In genomic region chr5:111697881-111698757, GRCh38 we compare ENCODE assay signal across 11 cellular contexts. TPM values are rescaled to one million over a fixed set of nuclear protein-coding genes. Genes with fewer than 3 reads are reported as not detected.
DNase-seq lines count a peak whose midpoint lies in the region; ATAC-seq and TF ChIP-seq lines count a peak whose summit lies in the region.
"Had no signal": no experiment of that assay in that cellular context is flagged by ENCODE, and none has a peak within 500 bp of the region (broad histone marks: within the 10 kb centered on the region; RNA-seq: fewer than 3 reads in every experiment).

No MANE protein-coding gene starts in this region.

- no peak overlapping the region for H3K4me3 ChIP-seq in heart left ventricle
- no peak overlapping the region for H3K4me3 ChIP-seq in adipocyte (ENCODE audit: low read length)
- H3K4me3 ChIP-seq in aorta (ENCODE audit: low read length in 2 of 2) = no peak overlapping the region
- H3K4me3 ChIP-seq: coronary artery had no signal

- H3K27ac ChIP-seq in heart left ventricle (no peak overlapping the region), aorta (ENCODE audit: low read depth in 1 of 2, low read length in 2 of 2) (no peak overlapping the region)
- H3K27ac ChIP-seq: coronary artery, HL-60 had no signal

- no peaks in the 10 kb centered on the region for H3K36me3 ChIP-seq in heart left ventricle
- no peaks in the 10 kb centered on the region for H3K36me3 ChIP-seq in adipocyte (ENCODE audit: control insufficient read depth, insufficient read depth, low read length, severe bottlenecking)
- no peaks in the 10 kb centered on the region for H3K36me3 ChIP-seq in aorta (ENCODE audit: control insufficient read depth in 1 of 2, insufficient read depth in 2 of 2, low read length in 1 of 2)

- H3K4me1 ChIP-seq in heart left ventricle (peaks cover 0 to 12% (median 6%) of the 10 kb centered on the region in 12 donors), adipocyte (ENCODE audit: control insufficient read depth, insufficient read depth, low read length) (peaks cover 51% of the 10 kb centered on the region), aorta (ENCODE audit: control insufficient read depth in 1 of 2, insufficient read depth in 2 of 2, low read length in 2 of 2) (peaks cover 0 to 3% of the 10 kb centered on the region in 2 donors)

- intact Hi-C loops in left cardiac atrium (cut with DNase I) (no loop called here), heart left ventricle (cut with DNase I) (no loop called here), aorta (cut with DNase I) (no loop called here)

- H3K27me3 ChIP-seq in heart left ventricle = no peaks in the 10 kb centered on the region
- no peaks in the 10 kb centered on the region for H3K27me3 ChIP-seq in adipocyte (replicated peaks; ENCODE audit: control insufficient read depth, insufficient read depth, low read length)
- H3K27me3 ChIP-seq in aorta (ENCODE audit: control insufficient read depth in 1 of 2, insufficient read depth in 2 of 2, low read length in 1 of 2) = no peaks in the 10 kb centered on the region

- H3K9ac ChIP-seq in adipocyte (ENCODE audit: low read length) = no peak overlapping the region

- H3K9me3 ChIP-seq in heart left ventricle (no peaks in the 10 kb centered on the region), adipocyte (ENCODE audit: control insufficient read depth, low read length) (no peaks in the 10 kb centered on the region), aorta (ENCODE audit: control insufficient read depth, low read length) (no peaks in the 10 kb centered on the region)

- ATAC-seq in left cardiac atrium (peak; percentile 38 to 43), heart left ventricle (no peak), aorta (ENCODE audit: low FRiP score) (peak; percentile 62)

- no peak for DNase-seq in left cardiac atrium
- no peak for DNase-seq in heart left ventricle
- peak; percentile 64 for DNase-seq in adipocyte (ENCODE audit: low read depth)
- peak; percentile 60 for DNase-seq in iPS-NIHi7 (ENCODE audit: extremely low spot score)
- no peak for DNase-seq in aorta
- no peak for DNase-seq in mesenteric fat pad (ENCODE audit: low spot score)
- no peak for DNase-seq in T-helper 1 cell
- DNase-seq in GDM1 (lab: John Stamatoyannopoulos, UW) = no peak
- DNase-seq: NCI-H1930 had no signal

- 69 to 82% (median 77%) methylated on average over 6 of the region's 6 CpGs for WGBS in heart left ventricle, 4 donors
- WGBS in aorta, 2 donors = 9 to 20% methylated on average over 6 of the region's 6 CpGs

- peak in 1 of 12 donors; percentile 26 for TF ChIP-seq CTCF in heart left ventricle (IDR thresholded peaks at IDR 0.05)

- no peak for TF ChIP-seq POLR2A in heart left ventricle (IDR thresholded peaks at IDR 0.05)

RNA-seq across cellular contexts. Expression of gene NREP, which starts 58.9 kb away (rescaled TPM):
- total RNA-seq in left cardiac atrium = 10 to 100 TPM; 12.8 to 22.5 TPM
- total RNA-seq in heart left ventricle = 10 to 100 TPM in 8 of 9 donors, 1 to 10 TPM in 1; 8.1 to 71.8 (median 43.3) TPM
- 10 to 100 TPM; 20.0 to 25.8 TPM for polyA plus RNA-seq in heart left ventricle
- 10 to 100 TPM; 26.1 to 33.7 TPM for total RNA-seq in aorta
- polyA plus RNA-seq in aorta = 10 to 100 TPM in 1 of 2 donors, 1 to 10 TPM in 1; 8.3 to 18.3 TPM
- total RNA-seq in mesenteric fat pad = 6.8 TPM

Comparison
In these comparisons a context has a peak if more than half of its experiments do, and no peak if none do; other contexts are left out.
1. ATAC-seq: peak in left cardiac atrium (2 of 2) and aorta (single experiment); none in heart left ventricle (0 of 4).
2. DNase-seq: peak in adipocyte (single experiment) and iPS-NIHi7 (single experiment); none in left cardiac atrium (single experiment), heart left ventricle (0 of 5), aorta (0 of 2), mesenteric fat pad (single experiment), T-helper 1 cell (0 of 5) and GDM1 (single experiment).